16 cellular contexts compared by ENCODE assay signal in genomic region chr16:79170565-79171242, GRCh38.
DNase-seq lines count a peak whose midpoint lies in the region; ATAC-seq, FAIRE-seq and TF ChIP-seq lines count a peak whose summit lies in the region.
"Had no signal": no experiment of that assay in that cellular context is flagged by ENCODE, and none has a peak within 500 bp of the region (broad histone marks: within the 10 kb centered on the region; RNA-seq: fewer than 3 reads in every experiment).

No MANE protein-coding gene starts in this region.

- H3F3A ChIP-seq in PC-3 (ENCODE audit: low read length, unreplicated experiment), result no peaks in the 10 kb centered on the region

- H2AFZ ChIP-seq in PC-3 (ENCODE audit: low read length), result no peak overlapping the region

- H3K27me3 ChIP-seq in bronchial epithelial cell (ENCODE audit: control insufficient read depth, insufficient read depth, low read length), result no peaks in the 10 kb centered on the region
- H3K27me3 ChIP-seq in left lung, result no peaks in the 10 kb centered on the region
- H3K27me3 ChIP-seq in aorta (ENCODE audit: control insufficient read depth in 1 of 2, insufficient read depth in 2 of 2, low read length in 1 of 2), result no peaks in the 10 kb centered on the region
- no peaks in the 10 kb centered on the region for H3K27me3 ChIP-seq in effector memory CD4-positive, alpha-beta T cell (replicated peaks; ENCODE audit: control insufficient read depth, insufficient read depth, low read length, poor library complexity, severe bottlenecking)
- H3K27me3 ChIP-seq in PC-3 (ENCODE audit: low read length), result 0 out of 2 replicates have a peak, but pooled peaks cover 5% of the 10 kb centered on the region
- H3K27me3 ChIP-seq: Peyer's patch had no signal

- no peak for DNase-seq in stimulated activated naive CD8-positive, alpha-beta T cell treated with anti-CD3 and anti-CD28 coated beads, Interleukin-15, amount 100 ng/mL, for 72 hours
- DNase-seq in bronchial epithelial cell (ENCODE audit: low read depth), result peak; percentile 64
- peak in 1 of 2 donors; percentile 78 for DNase-seq in left lung
- peak in 1 of 2 donors; percentile 82 for DNase-seq in aorta
- DNase-seq in effector memory CD4-positive, alpha-beta T cell, result no peak
- no peak for DNase-seq in PC-3
- DNase-seq in glutamatergic neuron, result no peak
- DNase-seq: activated CD4-positive, CD25-positive, alpha-beta regulatory T cell; activated naive CD4-positive, alpha-beta T cell treated with anti-CD3 and anti-CD28 coated beads, Interleukin-2, amount 10 ng/mL, durations not matched to agents 7 days and 5 days; GF-D8; hippocampal formation; NCI-H1694 treated with DMSO at 0.1 percent for 48 hours; NCI-H524 had no signal

- H3K27me3 Mint-ChIP-seq in stimulated activated naive CD8-positive, alpha-beta T cell treated with anti-CD3 and anti-CD28 coated beads, Interleukin-15, Interleukin-2, amounts not matched to agents 100 ng/mL and 50 ng/mL, for 24 hours, result no peaks in the 10 kb centered on the region
- no peaks in the 10 kb centered on the region for H3K27me3 Mint-ChIP-seq in stimulated activated naive CD8-positive, alpha-beta T cell treated with anti-CD3 and anti-CD28 coated beads, Interleukin-15, amount 100 ng/mL, for 72 hours
- peaks cover 1% of the 10 kb centered on the region for H3K27me3 Mint-ChIP-seq in glutamatergic neuron (ENCODE audit: unreplicated experiment)
- H3K27me3 Mint-ChIP-seq: activated naive CD4-positive, alpha-beta T cell treated with anti-CD3 and anti-CD28 coated beads, Interleukin-2, amount 10 ng/mL, durations not matched to agents 7 days and 5 days; central memory CD8-positive, alpha-beta T cell had no signal

- H3K27ac ChIP-seq in left lung (peak overlapping the region; percentile 5 to 54), aorta (ENCODE audit: low read depth in 1 of 2, low read length in 2 of 2) (no peak overlapping the region), PC-3 (ENCODE audit: low read length) (no peak overlapping the region)
- no peak overlapping the region for H3K27ac ChIP-seq in effector memory CD4-positive, alpha-beta T cell (ENCODE audit: insufficient read depth, low read length, poor library complexity, severe bottlenecking)
- H3K27ac ChIP-seq: Peyer's patch had no signal

- H3K9me3 ChIP-seq in left lung (peaks cover 0 to 5% of the 10 kb centered on the region in 2 donors), aorta (ENCODE audit: control insufficient read depth, low read length) (peaks cover under 1% of the 10 kb centered on the region), PC-3 (ENCODE audit: low read length) (no peaks in the 10 kb centered on the region)
- no peaks in the 10 kb centered on the region for H3K9me3 ChIP-seq in effector memory CD4-positive, alpha-beta T cell (ENCODE audit: control insufficient read depth, low read length)
- H3K9me3 ChIP-seq: Peyer's patch had no signal

- H3K4me1 ChIP-seq in left lung (peaks cover 19 to 33% of the 10 kb centered on the region in 2 donors), aorta (ENCODE audit: control insufficient read depth in 1 of 2, insufficient read depth in 2 of 2, low read length in 2 of 2) (peaks cover 0 to 2% of the 10 kb centered on the region in 2 donors), PC-3 (ENCODE audit: insufficient read depth, low read length) (no peaks in the 10 kb centered on the region)
- H3K4me1 ChIP-seq in effector memory CD4-positive, alpha-beta T cell (ENCODE audit: control insufficient read depth, insufficient read depth, low read length, poor library complexity, severe bottlenecking), result no peaks in the 10 kb centered on the region

- 46 to 48% methylated on average over 7 of the region's 7 CpGs for WGBS in aorta, 2 donors

- peak overlapping the region; percentile 5 for H3K27ac Mint-ChIP-seq in stimulated activated naive CD8-positive, alpha-beta T cell treated with anti-CD3 and anti-CD28 coated beads, Interleukin-15, Interleukin-2, amounts not matched to agents 100 ng/mL and 50 ng/mL, for 24 hours
- H3K27ac Mint-ChIP-seq in stimulated activated naive CD8-positive, alpha-beta T cell treated with anti-CD3 and anti-CD28 coated beads, Interleukin-15, amount 100 ng/mL, for 72 hours, result no peak overlapping the region
- H3K27ac Mint-ChIP-seq in glutamatergic neuron (ENCODE audit: unreplicated experiment), result no peak overlapping the region
- H3K27ac Mint-ChIP-seq: activated naive CD4-positive, alpha-beta T cell treated with anti-CD3 and anti-CD28 coated beads, Interleukin-2, amount 10 ng/mL, durations not matched to agents 7 days and 5 days had no signal

- TF ChIP-seq CTCF in bronchial epithelial cell (IDR thresholded peaks at IDR 0.05; ENCODE audit: insufficient read depth, low read length, severe bottlenecking), result no peak
- no peak for TF ChIP-seq CTCF in left lung (IDR thresholded peaks at IDR 0.05)
- no peak for TF ChIP-seq CTCF in PC-3 (conservative IDR thresholded peaks at IDR 0.05; ENCODE audit: low read depth, low read length)
- TF ChIP-seq CTCF in glutamatergic neuron (IDR thresholded peaks at IDR 0.05; ENCODE audit: partially characterized antibody, unreplicated experiment), result no peak

- no peaks in the 10 kb centered on the region for H3K79me2 ChIP-seq in PC-3 (ENCODE audit: low read length)

- no peak for FAIRE-seq in bronchial epithelial cell (lab: Jason Lieb, UNC)

- intact Hi-C loops in left lung (cut with DNase I), result no loop called here
- intact Hi-C loops in aorta (cut with DNase I), result no loop called here
- intact Hi-C loops in PC-3 (cut with micrococcal nuclease), result no loop called here

- no peak for ATAC-seq in stimulated activated naive CD8-positive, alpha-beta T cell treated with anti-CD3 and anti-CD28 coated beads, Interleukin-15, amount 100 ng/mL, for 72 hours
- ATAC-seq in left lung, result peak; percentile 86
- ATAC-seq in aorta (ENCODE audit: low FRiP score), result peak; percentile 50
- ATAC-seq in PC-3, result no peak

- peaks cover 10% of the 10 kb centered on the region for H3K4me1 Mint-ChIP-seq in stimulated activated naive CD8-positive, alpha-beta T cell treated with anti-CD3 and anti-CD28 coated beads, Interleukin-15, Interleukin-2, amounts not matched to agents 100 ng/mL and 50 ng/mL, for 24 hours (ENCODE audit: low read depth)
- H3K4me1 Mint-ChIP-seq in stimulated activated naive CD8-positive, alpha-beta T cell treated with anti-CD3 and anti-CD28 coated beads, Interleukin-15, amount 100 ng/mL, for 72 hours, result peaks cover 6% of the 10 kb centered on the region
- no peaks in the 10 kb centered on the region for H3K4me1 Mint-ChIP-seq in glutamatergic neuron (ENCODE audit: low read depth, unreplicated experiment)

- no peak overlapping the region for H3K4me2 ChIP-seq in PC-3 (ENCODE audit: low read length)

- no peak overlapping the region for H3K9ac ChIP-seq in PC-3 (ENCODE audit: low read length)

- H3K36me3 Mint-ChIP-seq in stimulated activated naive CD8-positive, alpha-beta T cell treated with anti-CD3 and anti-CD28 coated beads, Interleukin-15, Interleukin-2, amounts not matched to agents 100 ng/mL and 50 ng/mL, for 24 hours (ENCODE audit: low read depth), result peaks cover 10% of the 10 kb centered on the region
- peaks cover 11% of the 10 kb centered on the region for H3K36me3 Mint-ChIP-seq in glutamatergic neuron (ENCODE audit: unreplicated experiment)

- CTCF ChIA-PET in PC-3 (lab: Charles Lee), result no interaction called here

- H3K9me3 Mint-ChIP-seq in stimulated activated naive CD8-positive, alpha-beta T cell treated with anti-CD3 and anti-CD28 coated beads, Interleukin-15, Interleukin-2, amounts not matched to agents 100 ng/mL and 50 ng/mL, for 24 hours, result peaks cover 10% of the 10 kb centered on the region
- H3K9me3 Mint-ChIP-seq in stimulated activated naive CD8-positive, alpha-beta T cell treated with anti-CD3 and anti-CD28 coated beads, Interleukin-15, amount 100 ng/mL, for 72 hours, result peaks cover 11 to 12% of the 10 kb centered on the region in 2 donors
- no peaks in the 10 kb centered on the region for H3K9me3 Mint-ChIP-seq in glutamatergic neuron (ENCODE audit: unreplicated experiment)

- no peaks in the 10 kb centered on the region for H3K9me2 ChIP-seq in PC-3 (replicated peaks; ENCODE audit: low read length)

- H3K36me3 ChIP-seq in bronchial epithelial cell (ENCODE audit: control insufficient read depth, insufficient read depth, low read length), result no peaks in the 10 kb centered on the region
- no peaks in the 10 kb centered on the region for H3K36me3 ChIP-seq in left lung
- no peaks in the 10 kb centered on the region for H3K36me3 ChIP-seq in aorta (ENCODE audit: control insufficient read depth in 1 of 2, insufficient read depth in 2 of 2, low read length in 1 of 2)
- no peaks in the 10 kb centered on the region for H3K36me3 ChIP-seq in effector memory CD4-positive, alpha-beta T cell (ENCODE audit: control insufficient read depth, insufficient read depth, low read length)
- no peaks in the 10 kb centered on the region for H3K36me3 ChIP-seq in PC-3 (ENCODE audit: low read depth, low read length)
- H3K36me3 ChIP-seq: Peyer's patch had no signal

- H3K4me3 Mint-ChIP-seq in stimulated activated naive CD8-positive, alpha-beta T cell treated with anti-CD3 and anti-CD28 coated beads, Interleukin-15, Interleukin-2, amounts not matched to agents 100 ng/mL and 50 ng/mL, for 24 hours, result no peak overlapping the region
- H3K4me3 Mint-ChIP-seq in stimulated activated naive CD8-positive, alpha-beta T cell treated with anti-CD3 and anti-CD28 coated beads, Interleukin-15, amount 100 ng/mL, for 72 hours, result no peak overlapping the region
- H3K4me3 Mint-ChIP-seq in glutamatergic neuron (ENCODE audit: unreplicated experiment), result no peak overlapping the region
- H3K4me3 Mint-ChIP-seq: activated naive CD4-positive, alpha-beta T cell treated with anti-CD3 and anti-CD28 coated beads, Interleukin-2, amount 10 ng/mL, durations not matched to agents 7 days and 5 days; central memory CD8-positive, alpha-beta T cell had no signal

- BruUV-seq in PC-3 (replicated peaks; lab: Mats Ljungman, UMichigan), result no TSS peak

- POLR2A ChIA-PET in PC-3 (lab: Charles Lee; ENCODE audit: unreplicated experiment), result no interaction called here

- H4K20me1 ChIP-seq in PC-3 (ENCODE audit: low read length), result no peaks in the 10 kb centered on the region

- H3K4me3 ChIP-seq in bronchial epithelial cell (ENCODE audit: low read depth, low read length) (no peak overlapping the region), left lung (no peak overlapping the region), aorta (ENCODE audit: low read length in 2 of 2) (no peak overlapping the region), PC-3 (ENCODE audit: low read length) (no peak overlapping the region)
- no peak overlapping the region for H3K4me3 ChIP-seq in effector memory CD4-positive, alpha-beta T cell (ENCODE audit: insufficient read depth, low read depth, low read length, poor library complexity, severe bottlenecking)
- H3K4me3 ChIP-seq: Peyer's patch had no signal

Comparison
In these comparisons a context has a peak if more than half of its experiments do, and no peak if none do; other contexts are left out.
1. ATAC-seq: peak in left lung (single experiment) and aorta (single experiment); none in stimulated activated naive CD8-positive, alpha-beta T cell treated with anti-CD3 and anti-CD28 coated beads, Interleukin-15, amount 100 ng/mL, for 72 hours (single experiment) and PC-3 (single experiment).
2. H3K27ac ChIP-seq: peak in left lung (2 of 2); none in aorta (0 of 2), effector memory CD4-positive, alpha-beta T cell (single experiment) and PC-3 (single experiment).